1 cellular context compared by ENCODE assay signal in the genomic region with DNA sequence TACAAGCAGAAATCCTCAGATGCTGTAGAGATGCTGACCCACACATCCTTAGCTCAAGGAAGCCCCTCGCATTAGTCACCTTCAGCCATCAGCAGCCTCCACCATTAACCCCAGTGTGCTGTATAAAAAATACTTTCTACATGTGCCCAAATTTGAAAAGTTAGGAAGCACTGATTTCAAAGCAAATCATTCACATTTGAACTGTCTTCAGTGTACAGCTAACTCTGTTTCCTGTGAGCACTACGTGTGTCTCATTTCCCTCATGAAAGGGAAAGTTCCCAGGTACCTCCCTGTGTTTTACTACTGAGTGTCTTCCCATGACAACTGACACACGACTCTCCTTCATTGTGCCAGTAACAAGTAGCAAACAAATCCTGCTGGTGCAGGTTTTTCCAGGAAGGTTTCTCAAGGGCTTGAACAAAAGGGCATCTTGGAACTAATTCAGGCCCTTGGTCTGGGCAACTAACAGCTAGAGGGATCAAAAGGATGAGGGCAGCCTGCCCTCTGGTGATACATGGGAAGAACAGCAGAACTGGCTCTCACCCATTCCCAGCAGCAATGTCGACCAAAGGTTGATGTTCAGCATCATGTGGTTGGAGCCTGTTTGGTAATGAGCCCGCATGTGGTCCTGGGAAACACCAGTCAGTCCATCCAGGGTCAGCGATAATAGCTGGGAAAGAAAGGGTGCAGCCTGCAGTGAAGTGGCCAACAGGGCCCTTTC.
A peak's percentile ranks its signal among the peaks of the same experiment; 100 is the strongest.
TF ChIP-seq lines count a peak whose summit lies in the region.

No MANE protein-coding gene starts in this region.

TF ChIP-seq in GM12878, 131 proteins besides CTCF, POLR2A, EP300 and RAD21:
- peak; percentile 77; the same call in 1 of the 2 replicates for TF ChIP-seq SMC3 (IDR thresholded peaks at IDR 0.05; ENCODE audit: borderline replicate concordance, low read length)
- TF ChIP-seq HDAC6 (IDR thresholded peaks at IDR 0.05; ENCODE audit: unreplicated experiment), result no peak
TF ChIP-seq in GM12878: peak in this region for 1.
